In genomic region chr9:22010881-22011625, GRCh38 we compare ENCODE assay signal across 17 cellular contexts. TPM values are rescaled to one million over a fixed set of nuclear protein-coding genes. Genes with fewer than 3 reads are reported as not detected.
DNase-seq lines count a peak whose midpoint lies in the region; ATAC-seq and TF ChIP-seq lines count a peak whose summit lies in the region.
"Had no signal": no experiment of that assay in that cellular context is flagged by ENCODE, and none has a peak within 500 bp of the region (broad histone marks: within the 10 kb centered on the region; RNA-seq: fewer than 3 reads in every experiment).

No MANE protein-coding gene starts in this region.

- intact Hi-C loops in CD4-positive, alpha-beta T cell (cut with DNase I, micrococcal nuclease): no loop called here

- no peaks in the 10 kb centered on the region for H4K20me1 ChIP-seq in KMS-11 (ENCODE audit: insufficient read depth)

- no peak overlapping the region for H2BK5ac ChIP-seq in mesenchymal stem cell (ENCODE audit: low read depth, low read length, poor library complexity, severe bottlenecking)

- H3K27me3 ChIP-seq in KMS-11 (ENCODE audit: insufficient read depth, low read depth) (no peaks in the 10 kb centered on the region), mesenchymal stem cell (ENCODE audit: control insufficient read depth in 1 of 2, insufficient read depth in 1 of 2, low read length in 2 of 2) (no peaks in the 10 kb centered on the region)
- H3K27me3 ChIP-seq in CD4-positive, alpha-beta T cell (ENCODE audit: control insufficient read depth, insufficient read depth, low read length): peaks cover 51% of the 10 kb centered on the region
- H3K27me3 ChIP-seq: brain microvascular endothelial cell had no signal

- no peaks in the 10 kb centered on the region for H3K9me3 ChIP-seq in mesenchymal stem cell (ENCODE audit: control insufficient read depth, low read length)
- H3K9me3 ChIP-seq in CD4-positive, alpha-beta T cell (ENCODE audit: control insufficient read depth, low read length): no peaks in the 10 kb centered on the region
- H3K9me3 ChIP-seq: mucosa of descending colon, stomach had no signal

- H3K36me3 ChIP-seq in KMS-11 (ENCODE audit: insufficient read depth): no peaks in the 10 kb centered on the region
- H3K36me3 ChIP-seq in mesenchymal stem cell (ENCODE audit: control insufficient read depth in 1 of 2, insufficient read depth in 2 of 2, low read depth in 1 of 2, low read length in 2 of 2): peaks cover 4 to 6% of the 10 kb centered on the region in 2 experiments
- H3K36me3 ChIP-seq: stomach had no signal

- H3K4me2 ChIP-seq in KMS-11 (no peak overlapping the region; the same call in 1 of the 2 replicates), mesenchymal stem cell (ENCODE audit: low read length, poor library complexity, severe bottlenecking) (no peak overlapping the region)
- H3K4me2 ChIP-seq: BLaER1 had no signal

- no peak overlapping the region for H3K14ac ChIP-seq in mesenchymal stem cell (ENCODE audit: low read length in 2 of 2)

- H3K9me3 Mint-ChIP-seq in CD4-positive, alpha-beta T cell: no peaks in the 10 kb centered on the region

- H3K4me1 ChIP-seq in KMS-11 (ENCODE audit: low read depth, poor library complexity, severe bottlenecking): peaks cover 39% of the 10 kb centered on the region
- H3K4me1 ChIP-seq in mesenchymal stem cell (ENCODE audit: control insufficient read depth, insufficient read depth, low read depth, low read length): peaks cover 4% of the 10 kb centered on the region

- no peak overlapping the region for H2BK120ac ChIP-seq in mesenchymal stem cell (ENCODE audit: low read depth, low read length)

- no peak overlapping the region for H4K8ac ChIP-seq in mesenchymal stem cell (ENCODE audit: low read length)

- CTCF ChIA-PET in CD4-positive, alpha-beta T cell (lab: Charles Lee): interaction anchor here (1.3 kb wide), 1 partner anchor 29 kb away, joined by 4 read pairs; no protein-coding TSS in a partner anchor

- no peak overlapping the region for H3K4me3 Mint-ChIP-seq in CD4-positive, alpha-beta T cell

- no peak overlapping the region for H3K18ac ChIP-seq in mesenchymal stem cell (ENCODE audit: low read depth in 1 of 2, low read length in 2 of 2)

- DNase-seq in GM03348 (ENCODE audit: low spot score) (peak; percentile 22), choroid plexus epithelial cell (ENCODE audit: low read depth) (peak; percentile 64), mesenchymal stem cell (peak; percentile 57), SIG-M5 treated with dmso at 0.1 percent for 504 hours (lab: John Stamatoyannopoulos, UW; ENCODE audit: unreplicated experiment) (no peak)
- DNase-seq in CD4-positive, alpha-beta T cell: no peak
- DNase-seq: activated T-cell treated with anti-CD3 and anti-CD28 coated beads, Interleukin-2, amount 50 U/mL, for 48 hours; brain microvascular endothelial cell; KBM-7; NCI-H526 treated with DMSO at 0.1 percent for 48 hours; Right ventricle myocardium superior; stomach had no signal

- peaks cover 24% of the 10 kb centered on the region; the same call in 1 of the 2 replicates for H3K79me2 ChIP-seq in KMS-11 (ENCODE audit: insufficient read depth, low read depth)

- H3K4ac ChIP-seq in mesenchymal stem cell (ENCODE audit: low read depth in 1 of 2, low read length in 2 of 2): no peak overlapping the region

- H2AFZ ChIP-seq in KMS-11 (ENCODE audit: low read depth): no peak overlapping the region
- H2AFZ ChIP-seq in mesenchymal stem cell (ENCODE audit: low read depth, low read length): no peak overlapping the region

- peaks cover 68% of the 10 kb centered on the region for H3K27me3 Mint-ChIP-seq in CD4-positive, alpha-beta T cell

- H3K27ac Mint-ChIP-seq in CD4-positive, alpha-beta T cell: no peak overlapping the region

- TF ChIP-seq CTCF in KMS-11 (conservative IDR thresholded peaks at IDR 0.05; ENCODE audit: low read depth, low read length): no peak
- TF ChIP-seq CTCF in choroid plexus epithelial cell (conservative IDR thresholded peaks at IDR 0.05; ENCODE audit: low read depth, low read length): no peak
- TF ChIP-seq CTCF in CD4-positive, alpha-beta T cell (IDR thresholded peaks at IDR 0.05): no peak

- H2BK12ac ChIP-seq in mesenchymal stem cell (ENCODE audit: low read length in 2 of 2): no peak overlapping the region

- no peaks in the 10 kb centered on the region for H3K36me3 Mint-ChIP-seq in CD4-positive, alpha-beta T cell (ENCODE audit: low read depth)

- H3K4me3 ChIP-seq in KMS-11 (IDR thresholded peaks at IDR 0.05; ENCODE audit: insufficient read depth, low read depth, low read length) (no peak overlapping the region), choroid plexus epithelial cell (ENCODE audit: low read depth, low read length) (no peak overlapping the region), mesenchymal stem cell (ENCODE audit: insufficient read depth in 1 of 2, low read depth in 1 of 2, low read length in 2 of 2) (no peak overlapping the region)
- H3K4me3 ChIP-seq: BLaER1, mucosa of descending colon, stomach had no signal

- POLR2A ChIA-PET in CD4-positive, alpha-beta T cell (lab: Charles Lee): interaction anchor here (1.1 kb wide), 1 partner anchor 40 kb away, joined by 4 read pairs; no protein-coding TSS in a partner anchor

- 0 out of 2 replicates have a peak overlapping the region, but pooled peaks have one; percentile 7 for H3K27ac ChIP-seq in KMS-11
- H3K27ac ChIP-seq in mesenchymal stem cell (ENCODE audit: low read length, poor library complexity, severe bottlenecking): no peak overlapping the region
- H3K27ac ChIP-seq in CD4-positive, alpha-beta T cell (ENCODE audit: low read depth, low read length): no peak overlapping the region
- H3K27ac ChIP-seq: BLaER1, brain microvascular endothelial cell, stomach had no signal

- WGBS in mesenchymal stem cell: 10% methylated on average over 9 of the region's 13 CpGs

- H3K79me1 ChIP-seq in mesenchymal stem cell (replicated peaks; ENCODE audit: low read length, poor library complexity, severe bottlenecking): peaks cover 14% of the 10 kb centered on the region

- H3K9ac ChIP-seq in KMS-11 (no peak overlapping the region), mesenchymal stem cell (ENCODE audit: low read length) (no peak overlapping the region)
- H3K9ac ChIP-seq: BLaER1 had no signal

- H3K23ac ChIP-seq in mesenchymal stem cell (ENCODE audit: low read length in 2 of 2): no peak overlapping the region

- no peak overlapping the region for H2BK15ac ChIP-seq in mesenchymal stem cell (ENCODE audit: low read depth, poor library complexity, severe bottlenecking)

- peaks cover 15% of the 10 kb centered on the region for H3K4me1 Mint-ChIP-seq in CD4-positive, alpha-beta T cell (ENCODE audit: low read depth)

- H4K91ac ChIP-seq in mesenchymal stem cell (ENCODE audit: low read length): no peak overlapping the region

- no peak overlapping the region for H2AK5ac ChIP-seq in mesenchymal stem cell (ENCODE audit: low read length, severe bottlenecking)

- ATAC-seq in CD4-positive, alpha-beta T cell (ENCODE audit: poor library complexity): no peak
- ATAC-seq in HG03095 (IDR thresholded peaks at IDR 0.05; ENCODE audit: unreplicated experiment) (no peak), HG03442 (IDR thresholded peaks at IDR 0.05; ENCODE audit: unreplicated experiment) (no peak)
- ATAC-seq: mucosa of descending colon had no signal

RNA-seq across cellular contexts. Expression of gene CDKN2B, which starts 1.9 kb away (rescaled TPM):
- polyA plus RNA-seq in mesenchymal stem cell (2013, experiment 1 of 2): 36.2 TPM
- 34.9 TPM for polyA plus RNA-seq in mesenchymal stem cell (2013, experiment 2 of 2)
- not detected for total RNA-seq in CD4-positive, alpha-beta T cell

RNA-seq across cellular contexts. Expression of gene CDKN2B-AS1, which starts 16.5 kb away (rescaled TPM):
- 1.4 TPM for polyA plus RNA-seq in mesenchymal stem cell (2013, experiment 1 of 2)
- 1.9 TPM for polyA plus RNA-seq in mesenchymal stem cell (2013, experiment 2 of 2)
- total RNA-seq in CD4-positive, alpha-beta T cell: under 1 TPM; 0.25 to 0.30 TPM
- total RNA-seq: epithelial cell of proximal tubule, Right ventricle myocardium superior had no signal

RNA-seq across cellular contexts. Expression of gene CDKN2A, which starts 16.9 kb away (rescaled TPM):
- 82.9 TPM for polyA plus RNA-seq in mesenchymal stem cell (2013, experiment 1 of 2)
- 83.8 TPM for polyA plus RNA-seq in mesenchymal stem cell (2013, experiment 2 of 2)
- total RNA-seq in CD4-positive, alpha-beta T cell: under 1 TPM; 0.71 to 0.89 TPM

Comparison
In these comparisons a context has a peak if more than half of its experiments do, and no peak if none do; other contexts are left out.
1. DNase-seq: peak in GM03348 (single experiment), choroid plexus epithelial cell (single experiment) and mesenchymal stem cell (single experiment); none in SIG-M5 treated with dmso at 0.1 percent for 504 hours (single experiment) and CD4-positive, alpha-beta T cell (0 of 10).